In genomic region chr16:23670137-23670776, GRCh38 we compare ENCODE assay signal across 10 cellular contexts. TPM values are rescaled to one million over a fixed set of nuclear protein-coding genes. Genes with fewer than 3 reads are reported as not detected.
A peak's percentile ranks its signal among the peaks of the same experiment; 100 is the strongest.
DNase-seq lines count a peak whose midpoint lies in the region; ATAC-seq and TF ChIP-seq lines count a peak whose summit lies in the region.
"Had no signal": no experiment of that assay in that cellular context is flagged by ENCODE, and none has a peak within 500 bp of the region (broad histone marks: within the 10 kb centered on the region; RNA-seq: fewer than 3 reads in every experiment).

No MANE protein-coding gene starts in this region.

- peaks cover 26% of the 10 kb centered on the region for H3K79me1 ChIP-seq in mesenchymal stem cell (replicated peaks; ENCODE audit: low read length, poor library complexity, severe bottlenecking)

- H2BK5ac ChIP-seq in mesenchymal stem cell (ENCODE audit: low read depth, low read length, poor library complexity, severe bottlenecking), result peak overlapping the region; percentile 66

- TF ChIP-seq POLR2A in testis (IDR thresholded peaks at IDR 0.05), result no peak

- DNase-seq in activated CD4-positive, CD25-positive, alpha-beta regulatory T cell (lab: John Stamatoyannopoulos, UW), result no peak
- peak; percentile 20 for DNase-seq in T1000 (lab: John Stamatoyannopoulos, UW)
- DNase-seq in mesenchymal stem cell, result peak; percentile 66
- DNase-seq in testis, result no peak
- no peak for DNase-seq in occipital lobe (lab: John Stamatoyannopoulos, UW)
- no peak for DNase-seq in NCI-H524 treated with DMSO at 0.1 percent for 48 hours (lab: John Stamatoyannopoulos, UW)

- H3K14ac ChIP-seq in mesenchymal stem cell (ENCODE audit: low read length in 2 of 2), result no peak overlapping the region

- H3K18ac ChIP-seq in mesenchymal stem cell (ENCODE audit: low read depth in 1 of 2, low read length in 2 of 2), result no peak overlapping the region

- no peak overlapping the region for H2BK120ac ChIP-seq in mesenchymal stem cell (ENCODE audit: low read depth, low read length)

- H2BK15ac ChIP-seq in mesenchymal stem cell (ENCODE audit: low read depth, poor library complexity, severe bottlenecking), result no peak overlapping the region

- H3K4me1 ChIP-seq in mesenchymal stem cell (ENCODE audit: control insufficient read depth, insufficient read depth, low read depth, low read length) (peaks cover 17% of the 10 kb centered on the region), testis (no peaks in the 10 kb centered on the region)
- H3K4me1 ChIP-seq: A549 had no signal

- no peak overlapping the region for H3K4me2 ChIP-seq in mesenchymal stem cell (ENCODE audit: low read length, poor library complexity, severe bottlenecking)
- H3K4me2 ChIP-seq: A549 had no signal

- peak; percentile 99 for ATAC-seq in activated CD4-positive, CD25-positive, alpha-beta regulatory T cell treated with anti-CD3 and anti-CD28 coated beads, Interleukin-2, amount 50 U/mL, for 24 hours
- peak; percentile 78 for ATAC-seq in HG02840 (IDR thresholded peaks at IDR 0.05; ENCODE audit: low FRiP score, unreplicated experiment)
- ATAC-seq: A549 had no signal

- intact Hi-C loops in testis (cut with DNase I; ENCODE audit: low total_unique reads), result no loop called here

- TF ChIP-seq CTCF in testis (IDR thresholded peaks at IDR 0.05), result no peak

- H3K9ac ChIP-seq in mesenchymal stem cell (ENCODE audit: low read length), result peak overlapping the region; percentile 48

- H3K27me3 ChIP-seq in mesenchymal stem cell (ENCODE audit: control insufficient read depth in 1 of 2, insufficient read depth in 1 of 2, low read length in 2 of 2) (no peaks in the 10 kb centered on the region), testis (no peaks in the 10 kb centered on the region)

- no peak overlapping the region for H3K23ac ChIP-seq in mesenchymal stem cell (ENCODE audit: low read length in 2 of 2)

- H3K27ac ChIP-seq in mesenchymal stem cell (ENCODE audit: low read length, poor library complexity, severe bottlenecking) (peak overlapping the region; percentile 91), testis (no peak overlapping the region)
- H3K27ac ChIP-seq: A549 had no signal

- H4K91ac ChIP-seq in mesenchymal stem cell (ENCODE audit: low read length), result no peak overlapping the region

- no peak overlapping the region for H2AFZ ChIP-seq in mesenchymal stem cell (ENCODE audit: low read depth, low read length)

- no peaks in the 10 kb centered on the region for H3K9me3 ChIP-seq in mesenchymal stem cell (ENCODE audit: control insufficient read depth, low read length)
- no peaks in the 10 kb centered on the region for H3K9me3 ChIP-seq in testis
- H3K9me3 ChIP-seq: A549 had no signal

- H3K36me3 ChIP-seq in mesenchymal stem cell (ENCODE audit: control insufficient read depth in 1 of 2, insufficient read depth in 2 of 2, low read depth in 1 of 2, low read length in 2 of 2) (peaks cover 30 to 76% of the 10 kb centered on the region in 2 experiments), testis (ENCODE audit: low read depth, missing control alignments) (no peaks in the 10 kb centered on the region)

- no peak overlapping the region for H4K8ac ChIP-seq in mesenchymal stem cell (ENCODE audit: low read length)

- no peak overlapping the region for H2BK12ac ChIP-seq in mesenchymal stem cell (ENCODE audit: low read length in 2 of 2)

- H3K4ac ChIP-seq in mesenchymal stem cell (ENCODE audit: low read depth in 1 of 2, low read length in 2 of 2), result no peak overlapping the region

- 91% methylated on average over 3 of the region's 4 CpGs for WGBS in mesenchymal stem cell
- 90 to 95% methylated on average over 4 of the region's 4 CpGs for WGBS in testis, 2 donors

- H2AK5ac ChIP-seq in mesenchymal stem cell (ENCODE audit: low read length, severe bottlenecking), result peak overlapping the region; percentile 87

- H3K4me3 ChIP-seq in mesenchymal stem cell (ENCODE audit: insufficient read depth in 1 of 2, low read depth in 1 of 2, low read length in 2 of 2) (no peak overlapping the region), testis (no peak overlapping the region)
- H3K4me3 ChIP-seq: A549 had no signal

RNA-seq across cellular contexts. Expression of gene PLK1, which starts 8.4 kb away (rescaled TPM):
- 12.9 TPM for polyA plus RNA-seq in mesenchymal stem cell (2013, experiment 1 of 2)
- polyA plus RNA-seq in mesenchymal stem cell (2013, experiment 2 of 2), result 11.7 TPM
- total RNA-seq in testis (10 to 100 TPM; 26.3 to 44.5 TPM), occipital lobe (1.1 TPM)
- polyA plus RNA-seq in testis (ENCODE audit: insufficient read depth, low read depth, low replicate concordance), result 94.7 TPM

RNA-seq across cellular contexts. Expression of gene DCTN5, which starts 29.0 kb away (rescaled TPM):
- polyA plus RNA-seq in mesenchymal stem cell (2013, experiment 1 of 2), result 51.0 TPM
- 49.7 TPM for polyA plus RNA-seq in mesenchymal stem cell (2013, experiment 2 of 2)
- total RNA-seq in testis (10 to 100 TPM; 61.3 to 63.3 TPM), occipital lobe (73.6 TPM)
- polyA plus RNA-seq in testis (ENCODE audit: insufficient read depth, low read depth, low replicate concordance), result 84.0 TPM

RNA-seq across cellular contexts. Expression of gene PALB2, which starts 29.1 kb away (rescaled TPM):
- 13.8 TPM for polyA plus RNA-seq in mesenchymal stem cell (2013, experiment 1 of 2)
- 14.4 TPM for polyA plus RNA-seq in mesenchymal stem cell (2013, experiment 2 of 2)
- total RNA-seq in testis (10 to 100 TPM; 24.6 to 26.8 TPM), occipital lobe (12.0 TPM)
- polyA plus RNA-seq in testis (ENCODE audit: insufficient read depth, low read depth, low replicate concordance), result 14.4 TPM

RNA-seq across cellular contexts. Expression of gene ERN2, which starts 42.8 kb away (rescaled TPM):
- 0.06 TPM for polyA plus RNA-seq in mesenchymal stem cell (2013, experiment 1 of 2)
- 0.05 TPM for polyA plus RNA-seq in mesenchymal stem cell (2013, experiment 2 of 2)
- under 1 TPM; 0.37 to 0.94 TPM for total RNA-seq in testis
- polyA plus RNA-seq in testis (ENCODE audit: insufficient read depth, low read depth, low replicate concordance), result 0.32 TPM
- not detected for total RNA-seq in occipital lobe
- polyA plus RNA-seq: A549, neural cell had no signal

Comparison
In these comparisons a context has a peak if more than half of its experiments do, and no peak if none do; other contexts are left out.
1. DNase-seq: peak in T1000 (single experiment) and mesenchymal stem cell (single experiment); none in activated CD4-positive, CD25-positive, alpha-beta regulatory T cell (0 of 4), testis (single experiment), occipital lobe (single experiment) and NCI-H524 treated with DMSO at 0.1 percent for 48 hours (single experiment).
2. RNA of gene PLK1, which starts 8.4 kb away (total RNA-seq): 26.3 to 44.5 TPM in testis; 1.1 TPM in occipital lobe (single experiment); every median in the first group is over 10 times any median in the second.